Comparison of ENCODE assay signal across 21 cellular contexts in genomic region chr1:21724098-21724497, GRCh38. TPM values are rescaled to one million over a fixed set of nuclear protein-coding genes. Genes with fewer than 3 reads are reported as not detected.
DNase-seq lines count a peak whose midpoint lies in the region; ATAC-seq and TF ChIP-seq lines count a peak whose summit lies in the region.
"Had no signal": no experiment of that assay in that cellular context is flagged by ENCODE, and none has a peak within 500 bp of the region (broad histone marks: within the 10 kb centered on the region; RNA-seq: fewer than 3 reads in every experiment).

No MANE protein-coding gene starts in this region.

- no peaks in the 10 kb centered on the region for H3K9me3 Mint-ChIP-seq in central memory CD8-positive, alpha-beta T cell
- no peaks in the 10 kb centered on the region for H3K9me3 Mint-ChIP-seq in stimulated activated naive B cell treated with anti-CD40 and anti-IgM and Interleukin-4, amounts not matched to agents 10 μg/mL and 1 μg/mL and 100 μg/mL, for 72 hours
- H3K9me3 Mint-ChIP-seq: CD8-positive, alpha-beta T cell had no signal

- no peak overlapping the region for H2BK20ac ChIP-seq in IMR-90 (ENCODE audit: low read depth, low read length)

- no peaks in the 10 kb centered on the region for H3K4me1 Mint-ChIP-seq in central memory CD8-positive, alpha-beta T cell
- H3K4me1 Mint-ChIP-seq in stimulated activated naive B cell treated with anti-CD40 and anti-IgM and Interleukin-4, amounts not matched to agents 10 μg/mL and 1 μg/mL and 100 μg/mL, for 72 hours = peaks cover 0 to 13% of the 10 kb centered on the region in 2 donors
- H3K4me1 Mint-ChIP-seq: B cell had no signal

- no peaks in the 10 kb centered on the region for H3K27me3 Mint-ChIP-seq in central memory CD8-positive, alpha-beta T cell
- H3K27me3 Mint-ChIP-seq in stimulated activated naive B cell treated with anti-CD40 and anti-IgM and Interleukin-4, amounts not matched to agents 10 μg/mL and 1 μg/mL and 100 μg/mL, for 72 hours = no peaks in the 10 kb centered on the region
- H3K27me3 Mint-ChIP-seq: B cell had no signal

- no peak overlapping the region for H2BK5ac ChIP-seq in IMR-90 (ENCODE audit: low read depth, low read length, poor library complexity, severe bottlenecking)

- no peaks in the 10 kb centered on the region for H4K20me1 ChIP-seq in IMR-90 (ENCODE audit: insufficient read depth, low read length)

- WGBS in IMR-90 (ENCODE audit: extremely low coverage in 2 of 2, insufficient read length in 1 of 2), 2 experiments = 100% methylated on average over 1 of the region's 4 CpGs; no CpG with 5 or more reads in 1 of the 2 experiments

- H2AK9ac ChIP-seq in IMR-90 (replicated peaks; ENCODE audit: low read depth, low read length, poor library complexity) = no peak overlapping the region

- H3K14ac ChIP-seq in IMR-90 (replicated peaks; ENCODE audit: low read depth, low read length) = no peak overlapping the region

- POLR2A ChIA-PET in IMR-90 (lab: Charles Lee; ENCODE audit: unreplicated experiment) = no interaction called here

- peaks cover 5 to 26% of the 10 kb centered on the region in 2 experiments; a peak in 3 of 4 replicates for H3K79me1 ChIP-seq in IMR-90 (ENCODE audit: low read depth in 1 of 2, low read length in 2 of 2)

- H3K9me3 ChIP-seq in left ventricle myocardium inferior (replicated peaks) (no peaks in the 10 kb centered on the region), IMR-90 (ENCODE audit: control insufficient read depth, insufficient read depth, low read length) (no peaks in the 10 kb centered on the region)
- H3K9me3 ChIP-seq: BLaER1 treated with 17β-estradiol and CSF1 and Interleukin-3, amounts not matched to agents 10 nM and 100 nM had no signal

- H3K27me3 ChIP-seq in left ventricle myocardium inferior (ENCODE audit: low read depth) (no peaks in the 10 kb centered on the region), IMR-90 (ENCODE audit: control insufficient read depth, insufficient read depth, low read length) (no peaks in the 10 kb centered on the region)
- H3K27me3 ChIP-seq: BLaER1 treated with 17β-estradiol and CSF1 and Interleukin-3, amounts not matched to agents 10 nM and 100 nM had no signal

- no peak for TF ChIP-seq RAD21 in IMR-90 (IDR thresholded peaks at IDR 0.05; ENCODE audit: low read length)

- H2AK5ac ChIP-seq in IMR-90 (ENCODE audit: low read depth, low read length) = no peak overlapping the region

- no peak overlapping the region for H2BK120ac ChIP-seq in IMR-90 (ENCODE audit: low read depth, low read length)

- no peak overlapping the region for H3K4me2 ChIP-seq in IMR-90 (ENCODE audit: low read depth, low read length)
- H3K4me2 ChIP-seq: BLaER1 treated with 17β-estradiol and CSF1 and Interleukin-3, amounts not matched to agents 10 nM and 100 nM had no signal

- in situ Hi-C loops in IMR-90 (cut with MboI; ENCODE audit: low sequenced_read_pairs) = loop anchor here (25.0 kb wide), 1 partner anchor 238 kb away; no protein-coding TSS in a partner anchor

- no peak overlapping the region for H3K18ac ChIP-seq in IMR-90 (ENCODE audit: low read depth, low read length)

- H4K5ac ChIP-seq in IMR-90 (ENCODE audit: low read depth, low read length) = no peak overlapping the region

- H3K23ac ChIP-seq in IMR-90 (ENCODE audit: low read depth, low read length) = no peak overlapping the region

- ATAC-seq in left ventricle myocardium superior (peak; percentile 30), IMR-90 (ENCODE audit: low read depth) (no peak), HG03520 (IDR thresholded peaks at IDR 0.05; ENCODE audit: unreplicated experiment) (no peak), HG02571 (IDR thresholded peaks at IDR 0.05; ENCODE audit: unreplicated experiment) (no peak)
- no peak for ATAC-seq in central memory CD8-positive, alpha-beta T cell (replicated peaks; ENCODE audit: extremely low read depth, poor library complexity, severe bottlenecking)
- no peak for ATAC-seq in stimulated activated naive B cell treated with anti-CD40 and anti-IgM and Interleukin-4, amounts not matched to agents 10 μg/mL and 1 μg/mL and 100 μg/mL, for 72 hours (replicated peaks)
- ATAC-seq: CD8-positive, alpha-beta T cell; GM12878 had no signal

- H3K56ac ChIP-seq in IMR-90 (ENCODE audit: extremely low read depth, insufficient read depth, low read length) = no peak overlapping the region

- dilution Hi-C loops in IMR-90 (cut with HindIII; ENCODE audit: low sequenced_read_pairs, unreplicated experiment) = no loop called here

- H3K4me3 Mint-ChIP-seq in central memory CD8-positive, alpha-beta T cell = no peak overlapping the region
- H3K4me3 Mint-ChIP-seq in stimulated activated naive B cell treated with anti-CD40 and anti-IgM and Interleukin-4, amounts not matched to agents 10 μg/mL and 1 μg/mL and 100 μg/mL, for 72 hours = no peak overlapping the region
- H3K4me3 Mint-ChIP-seq: B cell; CD8-positive, alpha-beta T cell had no signal

- H3K36me3 Mint-ChIP-seq in central memory CD8-positive, alpha-beta T cell (ENCODE audit: insufficient read depth) = peaks cover 43% of the 10 kb centered on the region
- peaks cover 30 to 50% of the 10 kb centered on the region in 2 donors for H3K36me3 Mint-ChIP-seq in stimulated activated naive B cell treated with anti-CD40 and anti-IgM and Interleukin-4, amounts not matched to agents 10 μg/mL and 1 μg/mL and 100 μg/mL, for 72 hours

- peak overlapping the region; percentile 64 for H3K27ac Mint-ChIP-seq in central memory CD8-positive, alpha-beta T cell (ENCODE audit: low read depth)
- peak overlapping the region; percentile 51 for H3K27ac Mint-ChIP-seq in stimulated activated naive B cell treated with anti-CD40 and anti-IgM and Interleukin-4, amounts not matched to agents 10 μg/mL and 1 μg/mL and 100 μg/mL, for 72 hours
- H3K27ac Mint-ChIP-seq: B cell; CD8-positive, alpha-beta T cell had no signal

- DNase-seq in left ventricle myocardium superior (no peak), left ventricle myocardium inferior (no peak), IMR-90 (no peak), HuH-7 (ENCODE audit: low spot score) (no peak)
- no peak for DNase-seq in central memory CD8-positive, alpha-beta T cell (ENCODE audit: low spot score in 2 of 2)
- DNase-seq in stimulated activated naive B cell treated with anti-CD40 and anti-IgM and Interleukin-4, amounts not matched to agents 10 μg/mL and 1 μg/mL and 100 μg/mL, for 72 hours = no peak
- DNase-seq: 8988T; CD8-positive, alpha-beta T cell; COR-L47; DMS 273 treated with DMSO at 0.1 percent for 48 hours; DMS53; DND-41; EL; GOT3; H7 had no signal

- H3K36me3 ChIP-seq in left ventricle myocardium inferior (peaks cover 79% of the 10 kb centered on the region), IMR-90 (ENCODE audit: control insufficient read depth, insufficient read depth, low read length) (peaks cover 35% of the 10 kb centered on the region)

- H2AFZ ChIP-seq in IMR-90 (replicated peaks; ENCODE audit: low read length, poor library complexity) = no peak overlapping the region

- no peak for TF ChIP-seq POLR2A in IMR-90 (IDR thresholded peaks at IDR 0.05; ENCODE audit: low read depth, low read length)

- H4K91ac ChIP-seq in IMR-90 (ENCODE audit: insufficient read depth, low read depth, low read length) = no peak overlapping the region

- BruUV-seq in IMR-90 (replicated peaks; lab: Mats Ljungman, UMichigan) = no TSS peak

- CTCF ChIA-PET in IMR-90 (lab: Yijun Ruan, JAX) = no interaction called here

- H3K9me1 ChIP-seq in IMR-90 (ENCODE audit: insufficient read depth, low read length) = peaks cover 3% of the 10 kb centered on the region; the same call in 1 of the 2 replicates

- H3K9ac ChIP-seq in IMR-90 (ENCODE audit: low read depth, low read length) = no peak overlapping the region
- H3K9ac ChIP-seq: BLaER1 treated with 17β-estradiol and CSF1 and Interleukin-3, amounts not matched to agents 10 nM and 100 nM had no signal

- intact Hi-C loops in left ventricle myocardium superior (cut with micrococcal nuclease) = no loop called here
- intact Hi-C loops in left ventricle myocardium inferior (cut with micrococcal nuclease) = no loop called here
- intact Hi-C loops in IMR-90 (cut with micrococcal nuclease) = no loop called here

- TF ChIP-seq CTCF in left ventricle myocardium inferior (IDR thresholded peaks at IDR 0.05; ENCODE audit: borderline replicate concordance) (no peak), IMR-90 (conservative IDR thresholded peaks at IDR 0.05; ENCODE audit: low read depth, low read length) (no peak)

- H3K4me3 ChIP-seq in left ventricle myocardium inferior (no peak overlapping the region), IMR-90 (ENCODE audit: insufficient read depth, low read depth, low read length) (no peak overlapping the region)
- H3K4me3 ChIP-seq: BLaER1 treated with 17β-estradiol and CSF1 and Interleukin-3, amounts not matched to agents 10 nM and 100 nM; GM12878 had no signal

- H4K8ac ChIP-seq in IMR-90 (ENCODE audit: low read depth in 2 of 2, low read length in 2 of 2) = no peak overlapping the region

- H3K27ac ChIP-seq in left ventricle myocardium inferior (replicated peaks) = no peak overlapping the region
- no peak overlapping the region for H3K27ac ChIP-seq in IMR-90 (ENCODE audit: insufficient read depth, low read length)
- H3K27ac ChIP-seq: BLaER1 treated with 17β-estradiol and CSF1 and Interleukin-3, amounts not matched to agents 10 nM and 100 nM; HL-60 had no signal

- no peak overlapping the region for H3K4ac ChIP-seq in IMR-90 (ENCODE audit: low read depth, low read length)

- no peaks in the 10 kb centered on the region for H3K4me1 ChIP-seq in left ventricle myocardium inferior
- peaks cover 2% of the 10 kb centered on the region; the same call in 1 of the 2 replicates for H3K4me1 ChIP-seq in IMR-90 (ENCODE audit: control insufficient read depth, insufficient read depth, low read length)

- H2BK15ac ChIP-seq in IMR-90 (ENCODE audit: low read depth, low read length) = no peak overlapping the region

TF ChIP-seq in IMR-90, 13 proteins besides CTCF, POLR2A, EP300 and RAD21:
- TF ChIP-seq MAZ (IDR thresholded peaks at IDR 0.05; ENCODE audit: borderline replicate concordance, low read depth, low read length) = no peak
- TF ChIP-seq MAFK (IDR thresholded peaks at IDR 0.05; ENCODE audit: low read depth, low read length) = peak; percentile 34; the same call in 1 of the 2 replicates

RNA-seq across cellular contexts. Expression of gene RAP1GAP, which starts 54.9 kb away (rescaled TPM):
- 3.4 TPM for total RNA-seq in left ventricle myocardium superior
- 6.2 TPM for total RNA-seq in left ventricle myocardium inferior
- under 0.01 TPM in 1 of 2 replicates, not detected in the other for total RNA-seq in IMR-90 (2012; rRNA removed)
- polyA plus RNA-seq in IMR-90 (2012; rRNA removed) = 0.10 and 0.20 TPM in 2 replicates
- 0.05 and 0.08 TPM in 2 replicates for polyA plus RNA-seq in IMR-90 (2012; cell fraction: cytosol; rRNA removed)
- 0.21 and 0.33 TPM in 2 replicates for polyA plus RNA-seq in IMR-90 (2012; cell fraction: nucleus; rRNA removed; ENCODE audit: low replicate concordance)

RNA-seq across cellular contexts. Expression of gene USP48, which starts 58.9 kb away (rescaled TPM):
- total RNA-seq in left ventricle myocardium superior = 40.3 TPM
- 39.1 TPM for total RNA-seq in left ventricle myocardium inferior
- 24.7 and 47.2 TPM in 2 replicates for total RNA-seq in IMR-90 (2012; rRNA removed)
- 17.1 and 25.0 TPM in 2 replicates for polyA plus RNA-seq in IMR-90 (2012; rRNA removed)
- 4.0 and 5.6 TPM in 2 replicates for polyA plus RNA-seq in IMR-90 (2012; cell fraction: cytosol; rRNA removed)
- 7.8 and 40.6 TPM in 2 replicates for polyA plus RNA-seq in IMR-90 (2012; cell fraction: nucleus; rRNA removed; ENCODE audit: low replicate concordance)
